13 cellular contexts compared by ENCODE assay signal in the genomic region with DNA sequence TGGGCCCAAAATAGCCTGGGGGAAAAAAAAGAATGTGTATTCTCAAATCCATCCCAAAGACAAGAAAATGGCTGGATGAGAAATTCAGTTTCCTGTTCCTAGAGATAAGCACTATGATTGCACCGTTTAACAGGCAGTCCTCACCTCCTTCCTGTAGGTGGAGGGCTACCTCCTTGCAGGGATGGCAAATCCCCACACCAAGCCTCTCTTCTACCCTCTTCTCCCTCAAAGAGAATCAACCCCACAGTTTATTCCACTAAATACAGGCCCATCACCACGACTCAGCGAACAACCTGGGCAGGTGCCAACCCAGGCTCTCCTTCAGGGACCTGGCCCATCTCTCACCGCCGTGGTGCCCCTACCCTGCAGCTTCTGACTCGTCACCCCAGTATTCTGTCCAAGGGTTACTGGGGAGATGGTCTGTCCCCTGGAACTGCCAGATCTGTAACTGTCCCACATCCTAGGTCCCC. TPM values are rescaled to one million over a fixed set of nuclear protein-coding genes. Genes with fewer than 3 reads are reported as not detected.
DNase-seq lines count a peak whose midpoint lies in the region; ATAC-seq, FAIRE-seq and TF ChIP-seq lines count a peak whose summit lies in the region.
"Had no signal": no experiment of that assay in that cellular context is flagged by ENCODE, and none has a peak within 500 bp of the region (broad histone marks: within the 10 kb centered on the region; RNA-seq: fewer than 3 reads in every experiment).

No MANE protein-coding gene starts in this region.

- TF ChIP-seq CTCF in cardiac muscle cell (IDR thresholded peaks at IDR 0.05; ENCODE audit: low read depth, low read length) (peak; percentile 8), left ventricle myocardium inferior (IDR thresholded peaks at IDR 0.05; ENCODE audit: borderline replicate concordance) (no peak), bronchial epithelial cell (IDR thresholded peaks at IDR 0.05; ENCODE audit: insufficient read depth, low read length, severe bottlenecking) (no peak)

- intact Hi-C loops in left ventricle myocardium inferior (cut with micrococcal nuclease): loop anchor here (10.0 kb wide), 1 partner anchor 129 kb away; no protein-coding TSS in a partner anchor

- H3K36me3 Mint-ChIP-seq in stimulated activated memory B cell treated with anti-CD40 and anti-IgM and Interleukin-4, amounts not matched to agents 10 μg/mL and 1 μg/mL and 100 μg/mL, for 72 hours: peaks cover 33% of the 10 kb centered on the region

- H3K27ac Mint-ChIP-seq in stimulated activated memory B cell treated with anti-CD40 and anti-IgM and Interleukin-4, amounts not matched to agents 10 μg/mL and 1 μg/mL and 100 μg/mL, for 72 hours: no peak overlapping the region
- H3K27ac Mint-ChIP-seq: activated T-cell treated with anti-CD3 and anti-CD28 coated beads, Interleukin-2, amount 50 U/mL, for 72 hours had no signal

- no peak overlapping the region for H3K27ac ChIP-seq in cardiac muscle cell
- no peak overlapping the region for H3K27ac ChIP-seq in left ventricle myocardium inferior (replicated peaks)
- H3K27ac ChIP-seq: right atrium auricular region, vagina had no signal

- ATAC-seq in stimulated activated memory B cell treated with anti-CD40 and anti-IgM and Interleukin-4, amounts not matched to agents 10 μg/mL and 1 μg/mL and 100 μg/mL, for 72 hours: peak; percentile 12
- no peak for ATAC-seq in HG02759 (IDR thresholded peaks at IDR 0.05; ENCODE audit: unreplicated experiment)

- peaks cover 46% of the 10 kb centered on the region for H3K27me3 ChIP-seq in cardiac muscle cell
- H3K27me3 ChIP-seq in left ventricle myocardium inferior (ENCODE audit: low read depth): peaks cover 27% of the 10 kb centered on the region
- H3K27me3 ChIP-seq in bronchial epithelial cell (ENCODE audit: control insufficient read depth, insufficient read depth, low read length): peaks cover 11% of the 10 kb centered on the region
- H3K27me3 ChIP-seq: vagina had no signal

- no peaks in the 10 kb centered on the region for H3K9me3 Mint-ChIP-seq in stimulated activated memory B cell treated with anti-CD40 and anti-IgM and Interleukin-4, amounts not matched to agents 10 μg/mL and 1 μg/mL and 100 μg/mL, for 72 hours
- H3K9me3 Mint-ChIP-seq: activated T-cell treated with anti-CD3 and anti-CD28 coated beads, Interleukin-2, amount 50 U/mL, for 72 hours had no signal

- no peak overlapping the region for H3K4me3 Mint-ChIP-seq in stimulated activated memory B cell treated with anti-CD40 and anti-IgM and Interleukin-4, amounts not matched to agents 10 μg/mL and 1 μg/mL and 100 μg/mL, for 72 hours
- H3K4me3 Mint-ChIP-seq: activated T-cell treated with anti-CD3 and anti-CD28 coated beads, Interleukin-2, amount 50 U/mL, for 72 hours had no signal

- H3K9me3 ChIP-seq in cardiac muscle cell (ENCODE audit: low read depth): no peaks in the 10 kb centered on the region
- no peaks in the 10 kb centered on the region for H3K9me3 ChIP-seq in left ventricle myocardium inferior (replicated peaks)
- H3K9me3 ChIP-seq: right atrium auricular region, vagina had no signal

- H3K4me1 Mint-ChIP-seq in stimulated activated memory B cell treated with anti-CD40 and anti-IgM and Interleukin-4, amounts not matched to agents 10 μg/mL and 1 μg/mL and 100 μg/mL, for 72 hours: peaks cover 34% of the 10 kb centered on the region

- FAIRE-seq in bronchial epithelial cell (lab: Jason Lieb, UNC): peak; percentile 94

- no peak for DNase-seq in cardiac muscle cell (ENCODE audit: low read depth in 1 of 2, low spot score in 1 of 2)
- no peak for DNase-seq in left ventricle myocardium inferior
- DNase-seq in NCI-H226: peak; percentile 71
- DNase-seq in bronchial epithelial cell (ENCODE audit: low read depth): no peak
- no peak for DNase-seq in OCI-M2 (lab: John Stamatoyannopoulos, UW; ENCODE audit: unreplicated experiment)
- no peak for DNase-seq in activated CD4-positive, alpha-beta T cell treated with anti-CD3 and anti-CD28 coated beads for 48 hours
- DNase-seq: activated T-cell treated with anti-CD3 and anti-CD28 coated beads, Interleukin-2, amount 50 U/mL, for 72 hours; mesenchymal stem cell; MM.1S had no signal

- H3K4me3 ChIP-seq in cardiac muscle cell: no peak overlapping the region
- no peak overlapping the region for H3K4me3 ChIP-seq in left ventricle myocardium inferior
- H3K4me3 ChIP-seq in bronchial epithelial cell (ENCODE audit: low read depth, low read length): no peak overlapping the region
- H3K4me3 ChIP-seq: right atrium auricular region, vagina had no signal

- no peaks in the 10 kb centered on the region for H3K4me1 ChIP-seq in cardiac muscle cell (ENCODE audit: low read depth)
- H3K4me1 ChIP-seq in left ventricle myocardium inferior: peaks cover 27% of the 10 kb centered on the region

- H3K36me3 ChIP-seq in cardiac muscle cell: peaks cover 3% of the 10 kb centered on the region
- peaks cover 29% of the 10 kb centered on the region for H3K36me3 ChIP-seq in left ventricle myocardium inferior
- peaks cover 4% of the 10 kb centered on the region for H3K36me3 ChIP-seq in bronchial epithelial cell (ENCODE audit: control insufficient read depth, insufficient read depth, low read length)

- peaks cover 23% of the 10 kb centered on the region for H3K27me3 Mint-ChIP-seq in stimulated activated memory B cell treated with anti-CD40 and anti-IgM and Interleukin-4, amounts not matched to agents 10 μg/mL and 1 μg/mL and 100 μg/mL, for 72 hours

RNA-seq across cellular contexts. Expression of gene CHD5, which starts 3.4 kb away (rescaled TPM):
- total RNA-seq in cardiac muscle cell (0.11 and 0.24 TPM in 2 replicates), left ventricle myocardium inferior (0.19 TPM), bronchial epithelial cell (0.13 and 0.26 TPM in 2 replicates)
- polyA plus RNA-seq in cardiac muscle cell: 0.11 TPM in 1 of 2 replicates, not detected in the other

RNA-seq across cellular contexts. Expression of gene RPL22, which starts 15.8 kb away (rescaled TPM):
- total RNA-seq in cardiac muscle cell (101 and 132 TPM in 2 replicates), left ventricle myocardium inferior (250 TPM), bronchial epithelial cell (153 and 194 TPM in 2 replicates)
- polyA plus RNA-seq in cardiac muscle cell: 123 and 130 TPM in 2 replicates

RNA-seq across cellular contexts. Expression of gene RNF207, which starts 22.4 kb away (rescaled TPM):
- total RNA-seq in cardiac muscle cell (198 and 273 TPM in 2 replicates), left ventricle myocardium inferior (83.3 TPM), bronchial epithelial cell (6.4 and 6.6 TPM in 2 replicates)
- 166 and 180 TPM in 2 replicates for polyA plus RNA-seq in cardiac muscle cell

RNA-seq across cellular contexts. Expression of gene ICMT, which starts 52.2 kb away (rescaled TPM):
- total RNA-seq in cardiac muscle cell (45.4 and 72.2 TPM in 2 replicates), left ventricle myocardium inferior (70.3 TPM), bronchial epithelial cell (43.3 and 53.4 TPM in 2 replicates)
- 40.6 and 54.3 TPM in 2 replicates for polyA plus RNA-seq in cardiac muscle cell

Comparison
In these comparisons a context has a peak if more than half of its experiments do, and no peak if none do; other contexts are left out.
1. RNA of gene RNF207, which starts 22.4 kb away (total RNA-seq): 198 to 273 TPM in cardiac muscle cell and 83.3 TPM in left ventricle myocardium inferior (single experiment); 6.4 to 6.6 TPM in bronchial epithelial cell; every median in the first group is over 10 times any median in the second.